Comparison of ENCODE assay signal across 15 cellular contexts in the genomic region with DNA sequence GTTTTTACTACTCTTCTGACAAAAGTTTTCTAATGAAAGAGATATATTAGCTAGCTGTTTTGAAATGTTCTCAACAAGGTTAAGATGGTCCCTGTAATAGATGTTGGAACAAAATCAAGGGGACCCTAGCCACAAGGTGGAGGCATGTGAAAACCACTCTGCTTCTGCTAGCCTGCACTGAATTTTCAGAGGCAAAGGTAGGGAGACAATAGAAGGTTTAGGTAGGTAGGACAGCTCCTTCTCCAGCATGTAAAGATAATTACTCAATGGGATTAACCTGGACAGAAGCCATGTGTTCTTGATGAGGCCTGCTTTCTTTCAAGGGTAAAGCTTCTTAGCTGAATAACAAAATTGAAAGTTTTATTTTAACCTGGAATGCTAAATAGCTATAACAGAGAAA.
"Had no signal": no experiment of that assay in that cellular context is flagged by ENCODE, and none has a peak within 500 bp of the region (broad histone marks: within the 10 kb centered on the region; RNA-seq: fewer than 3 reads in every experiment).

No MANE protein-coding gene starts in this region.

- ATAC-seq: effector memory CD8-positive, alpha-beta T cell; natural killer cell treated with Interleukin-12 subunit alpha and Interleukin-12 subunit beta and Interleukin-15 and Interleukin-18, amount 100 ng/mL, for 72 hours; stimulated activated naive B cell treated with anti-CD40 and anti-IgM and Interleukin-4, amounts not matched to agents 10 μg/mL and 1 μg/mL and 100 μg/mL, for 72 hours; stimulated activated naive CD8-positive, alpha-beta T cell treated with anti-CD3 and anti-CD28 coated beads, Interleukin-15, amount 100 ng/mL, for 72 hours; upper lobe of right lung had no signal

- DNase-seq: effector memory CD8-positive, alpha-beta T cell; erythroblast; foreskin melanocyte; head of caudate nucleus; hippocampal formation; nucleus accumbens; ovary; sigmoid colon; stimulated activated CD4-positive, alpha-beta T cell treated with anti-CD3 and anti-CD28 coated beads, Interleukin-2, amount 100 ng/mL, for 24 hours; stimulated activated CD4-positive, alpha-beta T cell treated with anti-CD3 and anti-CD28 coated beads, Interleukin-4, amount 100 ng/mL, for 4 hours; stimulated activated naive B cell treated with anti-CD40 and anti-IgM and Interleukin-4, amounts not matched to agents 10 μg/mL and 1 μg/mL and 100 μg/mL, for 72 hours; stimulated activated naive CD8-positive, alpha-beta T cell treated with anti-CD3 and anti-CD28 coated beads, Interleukin-15, amount 100 ng/mL, for 72 hours; testis; upper lobe of right lung had no signal
